Comparison of ENCODE assay signal across 30 cellular contexts in genomic region chr18:3405713-3406112, GRCh38. TPM values are rescaled to one million over a fixed set of nuclear protein-coding genes. Genes with fewer than 3 reads are reported as not detected.
A peak's percentile ranks its signal among the peaks of the same experiment; 100 is the strongest.
DNase-seq lines count a peak whose midpoint lies in the region; ATAC-seq, FAIRE-seq and TF ChIP-seq lines count a peak whose summit lies in the region.
"Had no signal": no experiment of that assay in that cellular context is flagged by ENCODE, and none has a peak within 500 bp of the region (broad histone marks: within the 10 kb centered on the region; RNA-seq: fewer than 3 reads in every experiment).

No MANE protein-coding gene starts in this region.

- peak overlapping the region; percentile 0 to 55 (median 14); a peak in 13 of 22 replicates for H3K4me2 ChIP-seq in BLaER1 treated with 17β-estradiol and CSF1 and Interleukin-3, amounts not matched to agents 10 nM and 100 nM
- no peak overlapping the region for H3K4me2 ChIP-seq in K562 (ENCODE audit: insufficient read depth, low read length)

- BruUV-seq in Panc1 (replicated peaks; lab: Mats Ljungman, UMichigan) = no TSS peak
- BruUV-seq in K562 (replicated peaks; lab: Mats Ljungman, UMichigan) = no TSS peak

- POLR2A ChIA-PET in Panc1 (lab: Charles Lee) = interaction anchor here (0.6 kb wide), 1 partner anchor 110 kb away, joined by 8 read pairs; no protein-coding TSS in a partner anchor
- POLR2A ChIA-PET in K562 (lab: Yijun Ruan, JAX) = interaction anchor here (0.8 kb wide), 1 partner anchor 29 kb away, joined by 3 read pairs; no protein-coding TSS in a partner anchor

- TF ChIP-seq EP300 in K562 (IDR thresholded peaks at IDR 0.05; ENCODE audit: low read length) = no peak

- intact Hi-C loops in Panc1 (cut with micrococcal nuclease; ENCODE audit: unreplicated experiment) (no loop called here), K562 (cut with micrococcal nuclease) (no loop called here)

- TF ChIP-seq POLR2A in K562 (conservative IDR thresholded peaks at IDR 0.05) = no peak

- H3K4me3 ChIP-seq in BLaER1 treated with 17β-estradiol and CSF1 and Interleukin-3, amounts not matched to agents 10 nM and 100 nM = no peak overlapping the region
- H3K4me3 ChIP-seq in Panc1 (ENCODE audit: low read depth in 2 of 2, low read length in 2 of 2) (no peak overlapping the region), K562 (no peak overlapping the region)
- H3K4me3 ChIP-seq: esophagus muscularis mucosa, heart left ventricle, right atrium auricular region had no signal

- no peaks in the 10 kb centered on the region for H3K27me3 ChIP-seq in BLaER1 treated with 17β-estradiol and CSF1 and Interleukin-3, amounts not matched to agents 10 nM and 100 nM
- no peaks in the 10 kb centered on the region for H3K27me3 ChIP-seq in Panc1 (ENCODE audit: control insufficient read depth, insufficient read depth, low read length)
- no peaks in the 10 kb centered on the region for H3K27me3 ChIP-seq in K562 (ENCODE audit: control insufficient read depth in 2 of 2, insufficient read depth in 2 of 2, low read length in 2 of 2)
- H3K27me3 ChIP-seq: esophagus muscularis mucosa, foreskin keratinocyte, heart left ventricle, right atrium auricular region had no signal

- DNase-seq in Kasumi-1 (lab: John Stamatoyannopoulos, UW) (peak; percentile 95), Panc1 (ENCODE audit: low read depth, low spot score) (no peak), K562 (ENCODE audit: extremely low read depth in 1 of 4, low spot score in 3 of 4) (no peak), urothelium cell line (ENCODE audit: low spot score) (no peak), hypothalamus (lab: John Stamatoyannopoulos, UW) (no peak), amniotic stem cell (lab: John Stamatoyannopoulos, UW) (no peak)
- DNase-seq: ACHN; activated CD4-positive, alpha-beta T cell treated with anti-CD3 and anti-CD28 coated beads for 1 hour; activated CD8-positive, alpha-beta T cell treated with anti-CD3 and anti-CD28 coated beads for 36 hours; activated naive CD8-positive, alpha-beta T cell treated with anti-CD3 and anti-CD28 coated beads for 36 hours; C1 segment of cervical spinal cord; central memory CD4-positive, alpha-beta T cell; DMS79; foreskin keratinocyte; GDM1; heart left ventricle; mammary epithelial cell; NCI-H1105 treated with DMSO at 0.1 percent for 48 hours; NCI-H2029; NCI-H345; NCI-H774; PC-3; Right ventricle myocardium superior; stimulated activated CD4-positive, alpha-beta T cell treated with anti-CD3 and anti-CD28 coated beads, Interleukin-2, amount 100 ng/mL, for 48 hours had no signal

- no peaks in the 10 kb centered on the region for H4K20me1 ChIP-seq in BLaER1 treated with 17β-estradiol and CSF1 and Interleukin-3, amounts not matched to agents 10 nM and 100 nM
- H4K20me1 ChIP-seq in K562 (replicated peaks; ENCODE audit: control insufficient read depth, insufficient read depth, low read length) = no peaks in the 10 kb centered on the region

- TF ChIP-seq CTCF in Panc1 (IDR thresholded peaks at IDR 0.05) = no peak
- TF ChIP-seq CTCF in K562 (IDR thresholded peaks at IDR 0.05 in 2 of 3, conservative IDR thresholded peaks at IDR 0.05 in 1 of 3; ENCODE audit: insufficient read depth in 2 of 3, low read depth in 1 of 3, low read length in 3 of 3) = no peak

- FAIRE-seq in K562 (lab: Jason Lieb, UNC) (no peak), urothelium cell line (lab: Jason Lieb, UNC) (no peak)

- no peak for ATAC-seq in Panc1
- no peak for ATAC-seq in K562
- no peak for ATAC-seq in GM18907 (IDR thresholded peaks at IDR 0.05; ENCODE audit: unreplicated experiment)
- ATAC-seq: activated CD8-positive, alpha-beta T cell treated with anti-CD3 and anti-CD28 coated beads for 36 hours; foreskin keratinocyte; HCT116; heart left ventricle; PC-3 had no signal

- no peak for TF ChIP-seq RAD21 in K562 (CRISPR knock-in tag; conservative IDR thresholded peaks at IDR 0.05 in 1 of 2, IDR thresholded peaks at IDR 0.05 in 1 of 2)

- peak overlapping the region; percentile 3; the same call in 1 of the 2 replicates for H2AFZ ChIP-seq in K562 (ENCODE audit: low read depth, low read length)
- H2AFZ ChIP-seq: parathyroid adenoma had no signal

- no peaks in the 10 kb centered on the region for H3K79me2 ChIP-seq in K562 (ENCODE audit: control insufficient read depth, insufficient read depth, low read length)
- H3K79me2 ChIP-seq: parathyroid adenoma had no signal

- no peaks in the 10 kb centered on the region for H3K36me3 ChIP-seq in BLaER1 treated with 17β-estradiol and CSF1 and Interleukin-3, amounts not matched to agents 10 nM and 100 nM
- H3K36me3 ChIP-seq in Panc1 (ENCODE audit: control insufficient read depth, insufficient read depth, low read length) (no peaks in the 10 kb centered on the region), K562 (ENCODE audit: control insufficient read depth, insufficient read depth, low read length) (no peaks in the 10 kb centered on the region)
- H3K36me3 ChIP-seq: esophagus muscularis mucosa, heart left ventricle, right atrium auricular region had no signal

- no peak overlapping the region; a peak in 1 of 22 replicates for H3K27ac ChIP-seq in BLaER1 treated with 17β-estradiol and CSF1 and Interleukin-3, amounts not matched to agents 10 nM and 100 nM
- H3K27ac ChIP-seq in Panc1 (ENCODE audit: low read length) (peak overlapping the region; percentile 93), K562 (ENCODE audit: extremely low read depth, low read depth, low read length) (no peak overlapping the region; the same call in 2 of the 3 replicates)
- H3K27ac ChIP-seq: esophagus muscularis mucosa, foreskin keratinocyte, heart left ventricle, parathyroid adenoma, right atrium auricular region had no signal

- in situ Hi-C loops in Panc1 (cut with HindIII; ENCODE audit: low pct_unique_long_range_greater_than_20kb, low sequenced_read_pairs) (no loop called here), K562 (cut with MboI) (no loop called here)

- H3K9me3 ChIP-seq in BLaER1 treated with 17β-estradiol and CSF1 and Interleukin-3, amounts not matched to agents 10 nM and 100 nM (replicated peaks in 1 of 11) = peaks cover 0 to 23% (median under 1%) of the 10 kb centered on the region in 11 experiments; a peak in 10 of 22 replicates
- H3K9me3 ChIP-seq in Panc1 (ENCODE audit: control insufficient read depth, insufficient read depth, low read depth, low read length) = no peaks in the 10 kb centered on the region
- no peaks in the 10 kb centered on the region for H3K9me3 ChIP-seq in K562 (replicated peaks; ENCODE audit: control insufficient read depth, insufficient read depth, low read depth, low read length)

- WGBS in K562 (ENCODE audit: insufficient coverage, low coverage, missing lambda C conversion rate) = 6% methylated on average over 2 of the region's 3 CpGs

- H3K9me1 ChIP-seq in K562 (ENCODE audit: control insufficient read depth, insufficient read depth, low read length) = no peaks in the 10 kb centered on the region

- CTCF ChIA-PET in Panc1 (lab: Charles Lee) = no interaction called here
- CTCF ChIA-PET in K562 (lab: Yijun Ruan, JAX; ENCODE audit: low intra/inter-chr PET ratio) = no interaction called here

- peaks cover 12 to 31% (median 22%) of the 10 kb centered on the region in 10 experiments; a peak in 19 of 20 replicates for H3K4me1 ChIP-seq in BLaER1 treated with 17β-estradiol and CSF1 and Interleukin-3, amounts not matched to agents 10 nM and 100 nM
- H3K4me1 ChIP-seq in Panc1 (ENCODE audit: control insufficient read depth, insufficient read depth, low read length) (peaks cover 27% of the 10 kb centered on the region), K562 (replicated peaks in 1 of 2; ENCODE audit: control insufficient read depth in 2 of 2, insufficient read depth in 2 of 2, low read length in 2 of 2) (peaks cover 0 to 13% of the 10 kb centered on the region in 2 experiments; a peak in 3 of 5 replicates)
- H3K4me1 ChIP-seq: esophagus muscularis mucosa, foreskin keratinocyte, heart left ventricle, parathyroid adenoma, right atrium auricular region had no signal

- no peak overlapping the region for H3K9ac ChIP-seq in BLaER1 treated with 17β-estradiol and CSF1 and Interleukin-3, amounts not matched to agents 10 nM and 100 nM
- H3K9ac ChIP-seq in K562 (ENCODE audit: insufficient read depth in 1 of 2, low read depth in 2 of 2, low read length in 2 of 2) = no peak overlapping the region
- H3K9ac ChIP-seq: parathyroid adenoma had no signal

TF ChIP-seq in K562, 482 proteins besides CTCF, POLR2A, EP300 and RAD21:
- TF ChIP-seq SPI1 (IDR thresholded peaks at IDR 0.05; ENCODE audit: borderline replicate concordance, low read depth, low read length) = peak; percentile 41; the same call in 1 of the 2 replicates
- TF ChIP-seq MLLT1 (IDR thresholded peaks at IDR 0.05) = no peak
TF ChIP-seq in K562: peak in this region for 1.

RNA-seq across cellular contexts. Expression of gene TGIF1, which starts 44.3 kb away (rescaled TPM):
- total RNA-seq in Panc1 (2021; ENCODE audit: unreplicated experiment) (171 TPM), K562 (2014; rRNA removed) (40.1 and 65.8 TPM in 2 replicates), K562 (2014; rRNA removed; fragmentation: Illumina TruSeq; extraction: Trizol) (49.2 and 54.5 TPM in 2 replicates), K562 (2015; rRNA removed; fragmentation: Illumina TruSeq; extraction: Trizol) (43.5 and 47.9 TPM in 2 replicates), K562 (2021) (44.6 and 49.3 TPM in 2 replicates)
- 131 TPM for polyA plus RNA-seq in Panc1 (2012; ENCODE audit: insufficient read length)
- 63.6 and 121 TPM in 2 replicates for total RNA-seq in K562 (2011; cell fraction: chromatin; rRNA removed; ENCODE audit: low replicate concordance)
- 64.2 and 69.3 TPM in 2 replicates for total RNA-seq in K562 (2011; cell fraction: nucleolus; rRNA removed)
- total RNA-seq in K562 (2011; cell fraction: nucleoplasm; rRNA removed) = 73.3 and 83.1 TPM in 2 replicates
- polyA plus RNA-seq in K562 (2011; rRNA removed) (55.5 and 56.3 TPM in 2 replicates), K562 (2014; fragmentation: Illumina TruSeq; extraction: Trizol) (60.9 and 77.7 TPM in 2 replicates), K562 (2014; fragmentation: Nextera tagmentation; extraction: Ambion mirVana) (10 to 100 TPM; 16.1 to 18.0 TPM), K562 (2014; rRNA removed) (40.6 and 43.7 TPM in 2 replicates)
- polyA plus RNA-seq in K562 (2011; cell fraction: cytosol; rRNA removed) = 68.0 and 84.8 TPM in 2 replicates
- 110 and 144 TPM in 2 replicates for polyA plus RNA-seq in K562 (2011; cell fraction: nucleus; rRNA removed)
- polyA plus RNA-seq in K562 (2012) = 43.2 and 67.0 TPM in 2 replicates
- polyA minus RNA-seq in K562 (2011; rRNA and poly(A)+ RNA removed) = 62.8 and 65.0 TPM in 2 replicates
- polyA minus RNA-seq in K562 (2011; cell fraction: cytosol; rRNA and poly(A)+ RNA removed) = 20.3 and 31.7 TPM in 2 replicates
- 54.0 and 105 TPM in 2 replicates for polyA minus RNA-seq in K562 (2011; cell fraction: nucleus; rRNA and poly(A)+ RNA removed)

Comparison
In these comparisons a context has a peak if more than half of its experiments do, and no peak if none do; other contexts are left out.
1. DNase-seq: peak in Kasumi-1 (2 of 2); none in Panc1 (single experiment), K562 (0 of 4), urothelium cell line (single experiment), hypothalamus (0 of 51) and amniotic stem cell (single experiment).